In the genomic region with DNA sequence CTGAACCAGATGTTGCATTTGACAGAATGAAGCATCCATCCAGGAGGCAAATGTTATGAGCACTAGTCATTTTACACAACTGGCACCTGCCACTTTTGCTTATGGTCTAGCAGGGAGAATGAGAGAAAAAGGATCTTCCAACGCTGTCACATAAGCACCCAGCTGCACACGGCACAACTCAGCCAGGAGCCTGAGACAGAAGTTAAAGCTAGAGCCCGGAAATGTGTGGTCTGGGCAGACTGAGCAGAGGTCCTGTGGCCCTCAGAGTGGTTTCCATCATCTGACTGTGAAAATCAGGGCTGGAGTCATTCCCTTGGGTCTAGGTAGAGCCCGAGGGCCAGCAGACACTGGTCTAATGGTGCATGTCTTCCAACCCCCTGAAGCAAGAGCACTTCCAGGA, we compare ENCODE assay signal across 22 cellular contexts.
"Had no signal": no experiment of that assay in that cellular context is flagged by ENCODE, and none has a peak within 500 bp of the region (broad histone marks: within the 10 kb centered on the region; RNA-seq: fewer than 3 reads in every experiment).

No MANE protein-coding gene starts in this region.

- DNase-seq: dorsolateral prefrontal cortex; effector CD4-positive, alpha-beta T cell; foreskin fibroblast; gastrocnemius medialis; head of caudate nucleus; mesenchymal stem cell; mucosa of descending colon; naive B cell; stimulated activated CD4-positive, alpha-beta T cell treated with anti-CD3 and anti-CD28 coated beads, Interleukin-15, amount 100 ng/mL, for 24 hours; stimulated activated CD4-positive, alpha-beta T cell treated with anti-CD3 and anti-CD28 coated beads, Interleukin-2, amount 100 ng/mL, for 48 hours; stimulated activated naive B cell treated with anti-CD40 and anti-IgM and Interleukin-4, amounts not matched to agents 10 μg/mL and 1 μg/mL and 100 μg/mL, for 72 hours; upper lobe of left lung had no signal

- H3K27me3 ChIP-seq: dorsolateral prefrontal cortex, gastrocnemius medialis, right atrium auricular region, tibial nerve, upper lobe of left lung had no signal

- H3K4me3 ChIP-seq: dorsolateral prefrontal cortex, gastrocnemius medialis, mucosa of descending colon, prostate gland, right atrium auricular region, skin epidermis, thoracic aorta, tibial nerve, upper lobe of left lung had no signal

- H3K4me1 ChIP-seq: gastrocnemius medialis, parathyroid adenoma, prostate gland, right atrium auricular region, tibial nerve, upper lobe of left lung had no signal

- H3K9me3 ChIP-seq: gastrocnemius medialis, mucosa of descending colon, prostate gland, right atrium auricular region, thoracic aorta, tibial nerve, upper lobe of left lung had no signal

- ATAC-seq: esophagus mucosa; gastrocnemius medialis; left lobe of liver; mucosa of descending colon; natural killer cell treated with Interleukin-12 subunit alpha and Interleukin-12 subunit beta and Interleukin-15 and Interleukin-18, amount 100 ng/mL, for 72 hours; stimulated activated naive B cell treated with anti-CD40 and anti-IgM and Interleukin-4, amounts not matched to agents 10 μg/mL and 1 μg/mL and 100 μg/mL, for 72 hours had no signal

- H3K27ac ChIP-seq: dorsolateral prefrontal cortex, epithelial cell of prostate, gastrocnemius medialis, parathyroid adenoma, prostate gland, right atrium auricular region, skin epidermis, thoracic aorta, tibial nerve, upper lobe of left lung had no signal
